21 cellular contexts compared by ENCODE assay signal in the genomic region with DNA sequence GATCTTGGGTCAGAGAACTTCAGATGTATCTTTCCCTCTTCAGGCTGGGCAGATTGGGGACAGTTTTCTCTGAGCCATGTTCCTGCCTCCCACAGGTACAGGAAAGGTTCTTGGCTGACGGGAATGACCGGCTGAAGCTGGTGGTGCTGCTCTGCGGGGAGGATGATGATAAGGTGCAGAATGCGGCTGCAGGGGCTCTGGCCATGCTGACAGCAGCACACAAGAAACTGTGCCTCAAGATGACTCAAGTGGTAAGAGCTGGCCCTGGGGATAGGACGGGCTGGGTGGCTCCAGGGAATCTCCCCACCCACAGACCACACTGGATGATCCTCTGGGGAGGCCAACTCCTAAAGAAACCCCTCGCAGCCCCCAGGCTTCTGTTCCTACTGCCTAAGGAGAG. TPM values are rescaled to one million over a fixed set of nuclear protein-coding genes. Genes with fewer than 3 reads are reported as not detected.
A peak's percentile ranks its signal among the peaks of the same experiment; 100 is the strongest.
DNase-seq lines count a peak whose midpoint lies in the region; ATAC-seq, FAIRE-seq and TF ChIP-seq lines count a peak whose summit lies in the region.
"Had no signal": no experiment of that assay in that cellular context is flagged by ENCODE, and none has a peak within 500 bp of the region (broad histone marks: within the 10 kb centered on the region; RNA-seq: fewer than 3 reads in every experiment).

No MANE protein-coding gene starts in this region.

- TF ChIP-seq CTCF in bronchial epithelial cell (IDR thresholded peaks at IDR 0.05; ENCODE audit: insufficient read depth, low read length, severe bottlenecking), result no peak

- no peak overlapping the region for H3K27ac Mint-ChIP-seq in stimulated activated naive B cell treated with anti-CD40 and anti-IgM and Interleukin-4, amounts not matched to agents 10 μg/mL and 1 μg/mL and 100 μg/mL, for 72 hours
- H3K27ac Mint-ChIP-seq: HFFc6 had no signal

- no peak overlapping the region for H3K4me3 Mint-ChIP-seq in stimulated activated naive B cell treated with anti-CD40 and anti-IgM and Interleukin-4, amounts not matched to agents 10 μg/mL and 1 μg/mL and 100 μg/mL, for 72 hours
- H3K4me3 Mint-ChIP-seq: HFFc6 had no signal

- peak; percentile 26 to 39 for ATAC-seq in stimulated activated naive B cell treated with anti-CD40 and anti-IgM and Interleukin-4, amounts not matched to agents 10 μg/mL and 1 μg/mL and 100 μg/mL, for 72 hours (replicated peaks)

- no peaks in the 10 kb centered on the region for H3K36me3 Mint-ChIP-seq in stimulated activated naive B cell treated with anti-CD40 and anti-IgM and Interleukin-4, amounts not matched to agents 10 μg/mL and 1 μg/mL and 100 μg/mL, for 72 hours

- H3K27me3 Mint-ChIP-seq in stimulated activated naive B cell treated with anti-CD40 and anti-IgM and Interleukin-4, amounts not matched to agents 10 μg/mL and 1 μg/mL and 100 μg/mL, for 72 hours, result peaks cover 19 to 55% of the 10 kb centered on the region in 2 donors

- peaks cover 13 to 18% of the 10 kb centered on the region in 2 donors for H3K4me1 Mint-ChIP-seq in stimulated activated naive B cell treated with anti-CD40 and anti-IgM and Interleukin-4, amounts not matched to agents 10 μg/mL and 1 μg/mL and 100 μg/mL, for 72 hours

- peaks cover 0 to 4% of the 10 kb centered on the region in 2 donors for H3K9me3 Mint-ChIP-seq in stimulated activated naive B cell treated with anti-CD40 and anti-IgM and Interleukin-4, amounts not matched to agents 10 μg/mL and 1 μg/mL and 100 μg/mL, for 72 hours
- H3K9me3 Mint-ChIP-seq: HFFc6 had no signal

- no peaks in the 10 kb centered on the region for H3K27me3 ChIP-seq in bronchial epithelial cell (ENCODE audit: control insufficient read depth, insufficient read depth, low read length)
- H3K27me3 ChIP-seq: BLaER1 had no signal

- no peaks in the 10 kb centered on the region for H3K36me3 ChIP-seq in bronchial epithelial cell (ENCODE audit: control insufficient read depth, insufficient read depth, low read length)
- H3K36me3 ChIP-seq: BLaER1 had no signal

- DNase-seq in activated CD4-positive, alpha-beta T cell treated with anti-CD3 and anti-CD28 coated beads for 48 hours, result peak; percentile 22
- no peak for DNase-seq in activated CD4-positive, alpha-beta T cell treated with anti-CD3 and anti-CD28 coated beads for 4 hours
- DNase-seq in M059J (ENCODE audit: low read depth), result peak; percentile 32
- DNase-seq in bronchial epithelial cell (ENCODE audit: low read depth), result peak; percentile 29
- DNase-seq in stimulated activated naive B cell treated with anti-CD40 and anti-IgM and Interleukin-4, amounts not matched to agents 10 μg/mL and 1 μg/mL and 100 μg/mL, for 72 hours, result no peak
- no peak for DNase-seq in NCI-H82 (lab: John Stamatoyannopoulos, UW)
- no peak for DNase-seq in NK-92 treated with Interleukin-12 subunit alpha and Interleukin-12 subunit beta, amount 100 ng/mL, for 24 hours (lab: John Stamatoyannopoulos, UW)
- no peak for DNase-seq in hypothalamus (lab: John Stamatoyannopoulos, UW)
- DNase-seq: DND-41, GDM1, GOT3, HFFc6, KBM-7, NCI-H1436, NCI-H2029 treated with DMSO at 0.1 percent for 48 hours, NCI-H748 treated with DMSO at 0.1 percent for 48 hours, PC-9 had no signal

- no peak overlapping the region for H3K4me3 ChIP-seq in bronchial epithelial cell (ENCODE audit: low read depth, low read length)
- H3K4me3 ChIP-seq: BLaER1, PC-9 had no signal

- no peak for FAIRE-seq in bronchial epithelial cell (lab: Jason Lieb, UNC)
- FAIRE-seq: GM12892 had no signal

RNA-seq across cellular contexts. Expression of a gene that starts 10.9 kb away (rescaled TPM):
- total RNA-seq in M059J (2014; rRNA removed; shearing (Covaris generic)), result not detected in 2 replicates
- not detected in 2 replicates for total RNA-seq in bronchial epithelial cell
- total RNA-seq: A172, HFFc6, NCI-H460, PC-9 had no signal

RNA-seq across cellular contexts. Expression of a gene that starts 35.7 kb away (rescaled TPM):
- 0.05 TPM in 1 of 2 replicates, not detected in the other for total RNA-seq in M059J (2014; rRNA removed; shearing (Covaris generic))
- total RNA-seq in bronchial epithelial cell, result not detected in 2 replicates
- total RNA-seq: A172, HFFc6, PC-9 had no signal

RNA-seq across cellular contexts. Expression of a gene that starts 41.2 kb away (rescaled TPM):
- total RNA-seq in M059J (2014; rRNA removed; shearing (Covaris generic)), result 13.3 and 17.8 TPM in 2 replicates
- 10.2 and 32.4 TPM in 2 replicates for total RNA-seq in bronchial epithelial cell

RNA-seq across cellular contexts. Expression of a gene that starts 59.5 kb away (rescaled TPM):
- total RNA-seq in M059J (2014; rRNA removed; shearing (Covaris generic)), result 52.8 and 79.4 TPM in 2 replicates
- total RNA-seq in bronchial epithelial cell, result 104 and 112 TPM in 2 replicates

Comparison
In these comparisons a context has a peak if more than half of its experiments do, and no peak if none do; other contexts are left out.
1. DNase-seq: peak in activated CD4-positive, alpha-beta T cell treated with anti-CD3 and anti-CD28 coated beads for 48 hours (single experiment), M059J (single experiment) and bronchial epithelial cell (single experiment); none in activated CD4-positive, alpha-beta T cell treated with anti-CD3 and anti-CD28 coated beads for 4 hours (0 of 2), stimulated activated naive B cell treated with anti-CD40 and anti-IgM and Interleukin-4, amounts not matched to agents 10 μg/mL and 1 μg/mL and 100 μg/mL, for 72 hours (single experiment), NCI-H82 (single experiment), NK-92 treated with Interleukin-12 subunit alpha and Interleukin-12 subunit beta, amount 100 ng/mL, for 24 hours (single experiment) and hypothalamus (0 of 51).